In the genomic region with DNA sequence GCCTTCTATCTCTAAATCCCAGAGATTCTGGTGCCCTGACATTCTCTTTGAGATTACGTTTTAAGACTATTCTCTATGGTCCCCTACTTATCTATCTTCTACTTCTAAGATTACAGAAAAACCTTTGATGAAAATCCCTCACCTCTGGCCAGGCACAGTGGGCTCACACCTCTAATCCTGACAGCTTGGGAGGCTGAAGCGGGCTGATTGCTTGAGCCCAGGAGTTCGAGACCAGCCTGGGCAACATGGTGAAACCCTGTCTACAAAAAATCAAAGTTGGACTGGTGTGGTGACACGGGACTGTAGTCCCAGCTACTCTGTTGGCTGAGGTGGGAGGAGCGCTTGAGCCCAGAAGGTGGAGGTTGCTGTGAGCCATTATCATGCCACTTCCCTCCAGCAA, we compare ENCODE assay signal across 20 cellular contexts. TPM values are rescaled to one million over a fixed set of nuclear protein-coding genes. Genes with fewer than 3 reads are reported as not detected.
DNase-seq lines count a peak whose midpoint lies in the region; ATAC-seq and TF ChIP-seq lines count a peak whose summit lies in the region.
"Had no signal": no experiment of that assay in that cellular context is flagged by ENCODE, and none has a peak within 500 bp of the region (broad histone marks: within the 10 kb centered on the region; RNA-seq: fewer than 3 reads in every experiment).

No MANE protein-coding gene starts in this region.

- peaks cover 11% of the 10 kb centered on the region for H3K36me3 ChIP-seq in CD8-positive, alpha-beta memory T cell (ENCODE audit: insufficient read depth, low read length)
- H3K36me3 ChIP-seq in mucosa of descending colon (ENCODE audit: low read depth), result no peaks in the 10 kb centered on the region

- no peak for TF ChIP-seq CTCF in mucosa of descending colon (IDR thresholded peaks at IDR 0.05)
- TF ChIP-seq CTCF in coronary artery (IDR thresholded peaks at IDR 0.05), result no peak

- H3K36me3 Mint-ChIP-seq in activated CD4-positive, alpha-beta T cell treated with anti-CD3 and anti-CD28 coated beads for 36 hours (ENCODE audit: low read depth), result peaks cover 56% of the 10 kb centered on the region
- peaks cover 52% of the 10 kb centered on the region for H3K36me3 Mint-ChIP-seq in activated CD4-positive, alpha-beta T cell treated with anti-CD3 and anti-CD28 coated beads, Interleukin-2, amount 10 ng/mL, durations not matched to agents 7 days and 5 days (ENCODE audit: low read depth)
- peaks cover 7 to 56% (median 17%) of the 10 kb centered on the region in 3 donors for H3K36me3 Mint-ChIP-seq in CD8-positive, alpha-beta memory T cell
- peaks cover 67% of the 10 kb centered on the region for H3K36me3 Mint-ChIP-seq in activated CD4-positive, alpha-beta memory T cell treated with anti-CD3 and anti-CD28 coated beads, Interleukin-2, amount 10 ng/mL, durations not matched to agents 7 days and 5 days (ENCODE audit: low read depth)

- no peaks in the 10 kb centered on the region for H3K9me3 ChIP-seq in CD8-positive, alpha-beta memory T cell (ENCODE audit: low read length)
- no peaks in the 10 kb centered on the region for H3K9me3 ChIP-seq in mucosa of descending colon
- H3K9me3 ChIP-seq: adrenal gland, left ventricle myocardium inferior, suprapubic skin had no signal

- peaks cover 49% of the 10 kb centered on the region for H3K4me1 ChIP-seq in CD8-positive, alpha-beta memory T cell (ENCODE audit: insufficient read depth, low read length)
- H3K4me1 ChIP-seq in mucosa of descending colon (ENCODE audit: low read depth), result peaks cover 8% of the 10 kb centered on the region

- DNase-seq in activated CD4-positive, alpha-beta T cell treated with anti-CD3 and anti-CD28 coated beads for 36 hours, result no peak
- no peak for DNase-seq in activated CD4-positive, alpha-beta T cell treated with anti-CD3 and anti-CD28 coated beads, Interleukin-2, amount 10 ng/mL, durations not matched to agents 7 days and 5 days
- DNase-seq in CD8-positive, alpha-beta memory T cell, result no peak
- no peak for DNase-seq in activated CD4-positive, alpha-beta memory T cell treated with anti-CD3 and anti-CD28 coated beads, Interleukin-2, amount 10 ng/mL, durations not matched to agents 7 days and 5 days
- no peak for DNase-seq in mucosa of descending colon
- no peak for DNase-seq in coronary artery (ENCODE audit: low spot score)
- no peak for DNase-seq in nucleus accumbens (lab: John Stamatoyannopoulos, UW)
- DNase-seq in medulla oblongata (ENCODE audit: extremely low spot score), result no peak
- DNase-seq: activated CD4-positive, alpha-beta T cell treated with anti-CD3 and anti-CD28 coated beads, Interleukin-2, amount 50 U/mL, for 4 hours; dermis blood vessel endothelial cell; left ventricle myocardium inferior; NCI-H187; NCI-H2227 treated with DMSO at 0.1 percent for 48 hours; occipital lobe; OCI-M1; right cardiac atrium; SHP77 treated with DMSO at 0.1 percent for 48 hours had no signal

- H3K4me1 Mint-ChIP-seq in activated CD4-positive, alpha-beta T cell treated with anti-CD3 and anti-CD28 coated beads for 36 hours, result peaks cover 62% of the 10 kb centered on the region
- H3K4me1 Mint-ChIP-seq in activated CD4-positive, alpha-beta T cell treated with anti-CD3 and anti-CD28 coated beads, Interleukin-2, amount 10 ng/mL, durations not matched to agents 7 days and 5 days, result peaks cover 62% of the 10 kb centered on the region
- H3K4me1 Mint-ChIP-seq in CD8-positive, alpha-beta memory T cell, result peaks cover 50 to 72% (median 69%) of the 10 kb centered on the region in 3 donors
- peaks cover 66% of the 10 kb centered on the region for H3K4me1 Mint-ChIP-seq in activated CD4-positive, alpha-beta memory T cell treated with anti-CD3 and anti-CD28 coated beads, Interleukin-2, amount 10 ng/mL, durations not matched to agents 7 days and 5 days

- intact Hi-C loops in activated CD4-positive, alpha-beta T cell treated with anti-CD3 and anti-CD28 coated beads for 36 hours (cut with DNase I, micrococcal nuclease), result no loop called here
- intact Hi-C loops in mucosa of descending colon (cut with DNase I, micrococcal nuclease), result no loop called here

- H3K4me3 Mint-ChIP-seq in activated CD4-positive, alpha-beta T cell treated with anti-CD3 and anti-CD28 coated beads for 36 hours, result no peak overlapping the region
- H3K4me3 Mint-ChIP-seq in activated CD4-positive, alpha-beta T cell treated with anti-CD3 and anti-CD28 coated beads, Interleukin-2, amount 10 ng/mL, durations not matched to agents 7 days and 5 days, result no peak overlapping the region
- peak overlapping the region in 1 of 7 donors; percentile 69 for H3K4me3 Mint-ChIP-seq in CD8-positive, alpha-beta memory T cell
- no peak overlapping the region for H3K4me3 Mint-ChIP-seq in activated CD4-positive, alpha-beta memory T cell treated with anti-CD3 and anti-CD28 coated beads, Interleukin-2, amount 10 ng/mL, durations not matched to agents 7 days and 5 days
- H3K4me3 Mint-ChIP-seq: B cell had no signal

- ATAC-seq in activated CD4-positive, alpha-beta T cell treated with anti-CD3 and anti-CD28 coated beads for 36 hours, result no peak
- peak; percentile 22 for ATAC-seq in mucosa of descending colon
- ATAC-seq: right cardiac atrium had no signal

- CTCF ChIA-PET in activated CD4-positive, alpha-beta T cell treated with anti-CD3 and anti-CD28 coated beads for 36 hours (lab: Charles Lee), result interaction anchor here (1.0 to 3.4 kb wide), 2 partner anchors 17 to 26 kb away, joined by 4 to 17 read pairs; partner anchors contain the start of gene PGAP2
- CTCF ChIA-PET in activated CD4-positive, alpha-beta T cell treated with anti-CD3 and anti-CD28 coated beads, Interleukin-2, amount 10 ng/mL, durations not matched to agents 7 days and 5 days (lab: Charles Lee), result interaction anchor here (2.8 kb wide), 1 partner anchor 25 kb away, joined by 9 read pairs; the partner anchor contains the start of gene PGAP2
- CTCF ChIA-PET in CD8-positive, alpha-beta memory T cell (lab: Charles Lee), result interaction anchor here (3.3 kb wide), 1 partner anchor 26 kb away, joined by 18 read pairs; the partner anchor contains the start of gene PGAP2
- CTCF ChIA-PET in activated CD4-positive, alpha-beta memory T cell treated with anti-CD3 and anti-CD28 coated beads, Interleukin-2, amount 10 ng/mL, durations not matched to agents 7 days and 5 days (lab: Charles Lee), result interaction anchor here (3.0 to 5.7 kb wide), 3 partner anchors 14 to 290 kb away, joined by 10 to 48 read pairs (median 23); partner anchors contain the start of genes NUP98 and PGAP2

- H3K9me3 Mint-ChIP-seq in activated CD4-positive, alpha-beta T cell treated with anti-CD3 and anti-CD28 coated beads for 36 hours (ENCODE audit: low read depth), result no peaks in the 10 kb centered on the region
- no peaks in the 10 kb centered on the region for H3K9me3 Mint-ChIP-seq in activated CD4-positive, alpha-beta T cell treated with anti-CD3 and anti-CD28 coated beads, Interleukin-2, amount 10 ng/mL, durations not matched to agents 7 days and 5 days
- H3K9me3 Mint-ChIP-seq in CD8-positive, alpha-beta memory T cell, result no peaks in the 10 kb centered on the region
- no peaks in the 10 kb centered on the region for H3K9me3 Mint-ChIP-seq in activated CD4-positive, alpha-beta memory T cell treated with anti-CD3 and anti-CD28 coated beads, Interleukin-2, amount 10 ng/mL, durations not matched to agents 7 days and 5 days

- no peaks in the 10 kb centered on the region for H3K27me3 Mint-ChIP-seq in activated CD4-positive, alpha-beta T cell treated with anti-CD3 and anti-CD28 coated beads for 36 hours
- no peaks in the 10 kb centered on the region for H3K27me3 Mint-ChIP-seq in activated CD4-positive, alpha-beta T cell treated with anti-CD3 and anti-CD28 coated beads, Interleukin-2, amount 10 ng/mL, durations not matched to agents 7 days and 5 days
- no peaks in the 10 kb centered on the region for H3K27me3 Mint-ChIP-seq in CD8-positive, alpha-beta memory T cell
- no peaks in the 10 kb centered on the region for H3K27me3 Mint-ChIP-seq in activated CD4-positive, alpha-beta memory T cell treated with anti-CD3 and anti-CD28 coated beads, Interleukin-2, amount 10 ng/mL, durations not matched to agents 7 days and 5 days
- H3K27me3 Mint-ChIP-seq: B cell had no signal

- POLR2A ChIA-PET in activated CD4-positive, alpha-beta T cell treated with anti-CD3 and anti-CD28 coated beads for 36 hours (lab: Charles Lee), result no interaction called here
- POLR2A ChIA-PET in activated CD4-positive, alpha-beta T cell treated with anti-CD3 and anti-CD28 coated beads, Interleukin-2, amount 10 ng/mL, durations not matched to agents 7 days and 5 days (lab: Charles Lee), result no interaction called here
- POLR2A ChIA-PET in CD8-positive, alpha-beta memory T cell (lab: Charles Lee), result no interaction called here
- POLR2A ChIA-PET in activated CD4-positive, alpha-beta memory T cell treated with anti-CD3 and anti-CD28 coated beads, Interleukin-2, amount 10 ng/mL, durations not matched to agents 7 days and 5 days (lab: Charles Lee), result interaction anchor here (2.7 to 4.8 kb wide), 3 partner anchors 12 to 71 kb away, joined by 10 to 33 read pairs (median 19); partner anchors contain the start of gene PGAP2

- H3K27ac ChIP-seq in CD8-positive, alpha-beta memory T cell (ENCODE audit: low read depth, low read length), result no peak overlapping the region
- no peak overlapping the region for H3K27ac ChIP-seq in coronary artery
- H3K27ac ChIP-seq: adrenal gland, left ventricle myocardium inferior, suprapubic skin had no signal

- H3K4me3 ChIP-seq in CD8-positive, alpha-beta memory T cell (ENCODE audit: low read length), result no peak overlapping the region
- H3K4me3 ChIP-seq in mucosa of descending colon (no peak overlapping the region), coronary artery (no peak overlapping the region)
- H3K4me3 ChIP-seq: adrenal gland, left ventricle myocardium inferior, suprapubic skin had no signal

- H3K27ac Mint-ChIP-seq in activated CD4-positive, alpha-beta T cell treated with anti-CD3 and anti-CD28 coated beads for 36 hours, result peak overlapping the region; percentile 78
- no peak overlapping the region for H3K27ac Mint-ChIP-seq in activated CD4-positive, alpha-beta T cell treated with anti-CD3 and anti-CD28 coated beads, Interleukin-2, amount 10 ng/mL, durations not matched to agents 7 days and 5 days
- peak overlapping the region in 6 of 8 donors; percentile 1 to 83 (median 36) for H3K27ac Mint-ChIP-seq in CD8-positive, alpha-beta memory T cell
- peak overlapping the region; percentile 16 for H3K27ac Mint-ChIP-seq in activated CD4-positive, alpha-beta memory T cell treated with anti-CD3 and anti-CD28 coated beads, Interleukin-2, amount 10 ng/mL, durations not matched to agents 7 days and 5 days
- H3K27ac Mint-ChIP-seq: B cell had no signal

- H3K27me3 ChIP-seq in CD8-positive, alpha-beta memory T cell (ENCODE audit: insufficient read depth, low read length, poor library complexity, severe bottlenecking), result no peaks in the 10 kb centered on the region
- H3K27me3 ChIP-seq: adrenal gland, suprapubic skin had no signal

RNA-seq across cellular contexts. Expression of gene NUP98, which starts 14.4 kb away (rescaled TPM):
- total RNA-seq in activated CD4-positive, alpha-beta T cell treated with anti-CD3 and anti-CD28 coated beads for 36 hours, result 100 to 1,000 TPM in 1 of 2 experiments, 10 to 100 TPM in 1; 96.0 to 134 TPM
- 100 to 1,000 TPM in 1 of 2 experiments, 10 to 100 TPM in 1; 94.7 to 116 TPM for total RNA-seq in activated CD4-positive, alpha-beta T cell treated with anti-CD3 and anti-CD28 coated beads, Interleukin-2, amount 10 ng/mL, durations not matched to agents 7 days and 5 days
- 100 to 1,000 TPM; 101 to 105 TPM for total RNA-seq in CD8-positive, alpha-beta memory T cell
- 49.0 TPM for polyA plus RNA-seq in CD8-positive, alpha-beta memory T cell
- total RNA-seq in activated CD4-positive, alpha-beta memory T cell treated with anti-CD3 and anti-CD28 coated beads, Interleukin-2, amount 10 ng/mL, durations not matched to agents 7 days and 5 days, result 10 to 100 TPM; 93.9 to 95.2 TPM
- total RNA-seq in mucosa of descending colon, result 10 to 100 TPM; 53.7 to 69.7 (median 60.6) TPM

RNA-seq across cellular contexts. Expression of gene PGAP2, which starts 25.4 kb away (rescaled TPM):
- 10 to 100 TPM; 33.6 to 39.2 TPM for total RNA-seq in activated CD4-positive, alpha-beta T cell treated with anti-CD3 and anti-CD28 coated beads for 36 hours
- total RNA-seq in activated CD4-positive, alpha-beta T cell treated with anti-CD3 and anti-CD28 coated beads, Interleukin-2, amount 10 ng/mL, durations not matched to agents 7 days and 5 days, result 10 to 100 TPM; 30.0 to 30.9 TPM
- 10 to 100 TPM; 38.9 to 40.2 TPM for total RNA-seq in CD8-positive, alpha-beta memory T cell
- 16.1 TPM for polyA plus RNA-seq in CD8-positive, alpha-beta memory T cell
- 10 to 100 TPM; 18.0 to 19.0 TPM for total RNA-seq in activated CD4-positive, alpha-beta memory T cell treated with anti-CD3 and anti-CD28 coated beads, Interleukin-2, amount 10 ng/mL, durations not matched to agents 7 days and 5 days
- 10 to 100 TPM; 15.7 to 32.8 (median 25.9) TPM for total RNA-seq in mucosa of descending colon

RNA-seq across cellular contexts. Expression of gene RHOG, which starts 57.8 kb away (rescaled TPM):
- 100 to 1,000 TPM; 157 to 180 TPM for total RNA-seq in activated CD4-positive, alpha-beta T cell treated with anti-CD3 and anti-CD28 coated beads for 36 hours
- total RNA-seq in activated CD4-positive, alpha-beta T cell treated with anti-CD3 and anti-CD28 coated beads, Interleukin-2, amount 10 ng/mL, durations not matched to agents 7 days and 5 days, result 100 to 1,000 TPM; 158 to 172 TPM
- total RNA-seq in CD8-positive, alpha-beta memory T cell, result 100 to 1,000 TPM; 170 to 175 TPM
- polyA plus RNA-seq in CD8-positive, alpha-beta memory T cell, result 229 TPM
- 100 to 1,000 TPM; 192 to 201 TPM for total RNA-seq in activated CD4-positive, alpha-beta memory T cell treated with anti-CD3 and anti-CD28 coated beads, Interleukin-2, amount 10 ng/mL, durations not matched to agents 7 days and 5 days
- total RNA-seq in mucosa of descending colon, result 10 to 100 TPM; 62.7 to 77.2 (median 74.1) TPM
